In the genomic region with DNA sequence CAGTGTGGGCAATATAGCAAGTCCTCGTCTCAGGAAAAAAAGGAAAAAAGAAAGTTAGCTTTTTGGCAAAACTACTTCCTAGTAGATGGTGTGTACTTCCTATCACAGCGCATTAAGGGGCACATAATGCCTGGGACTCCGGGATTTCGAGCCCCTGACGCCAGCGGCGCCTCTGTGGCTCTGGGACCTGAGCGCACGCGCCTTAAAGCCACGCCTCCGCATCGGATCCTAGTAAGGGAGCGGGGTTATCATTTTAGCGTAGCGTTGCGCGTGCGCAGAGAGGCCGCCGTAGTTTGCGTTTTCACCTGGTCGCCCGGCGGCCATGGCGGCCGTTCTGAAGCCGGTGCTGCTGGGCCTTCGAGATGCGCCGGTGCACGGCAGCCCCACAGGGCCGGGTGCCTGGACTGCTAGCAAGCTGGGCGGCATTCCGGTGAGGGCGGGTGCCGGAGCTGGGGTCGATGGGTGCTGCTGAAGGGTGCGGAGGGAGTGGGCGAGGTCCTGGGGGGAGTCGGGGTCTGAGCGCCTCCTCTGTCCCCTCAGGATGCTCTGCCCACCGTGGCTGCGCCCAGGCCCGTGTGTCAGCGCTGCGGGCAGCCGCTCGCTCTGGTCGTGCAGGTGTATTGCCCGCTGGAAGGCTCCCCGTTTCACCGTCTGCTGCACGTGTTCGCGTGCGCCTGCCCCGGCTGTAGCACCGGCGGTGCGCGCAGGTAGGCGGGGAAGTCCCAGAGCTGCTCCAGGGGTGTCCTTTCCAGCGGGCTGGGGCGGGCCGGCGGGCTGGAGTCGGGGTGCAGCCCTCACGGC, we compare ENCODE assay signal across 8 cellular contexts. TPM values are rescaled to one million over a fixed set of nuclear protein-coding genes. Genes with fewer than 3 reads are reported as not detected.
DNase-seq lines count a peak whose midpoint lies in the region; ATAC-seq, FAIRE-seq and TF ChIP-seq lines count a peak whose summit lies in the region.

A gene with protein sequence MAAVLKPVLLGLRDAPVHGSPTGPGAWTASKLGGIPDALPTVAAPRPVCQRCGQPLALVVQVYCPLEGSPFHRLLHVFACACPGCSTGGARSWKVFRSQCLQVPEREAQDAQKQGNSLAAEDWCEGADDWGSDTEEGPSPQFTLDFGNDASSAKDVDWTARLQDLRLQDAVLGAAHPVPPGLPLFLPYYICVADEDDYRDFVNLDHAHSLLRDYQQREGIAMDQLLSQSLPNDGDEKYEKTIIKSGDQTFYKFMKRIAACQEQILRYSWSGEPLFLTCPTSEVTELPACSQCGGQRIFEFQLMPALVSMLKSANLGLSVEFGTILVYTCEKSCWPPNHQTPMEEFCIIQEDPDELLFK (plus strand): TSS at position 291 of the 801 bp plus-strand sequence. CDS start 32 bp downstream, at position 323.

- H3K9ac ChIP-seq in endodermal cell (ENCODE audit: extremely low read depth, low read length, poor library complexity, severe bottlenecking) = peak within 1 kb of the TSS; percentile 75

- H3K4me3 Mint-ChIP-seq in endodermal cell = peak within 1 kb of the TSS; percentile 84

- peak; percentile 71 for FAIRE-seq in HTR-8/SVneo (lab: Jason Lieb, UNC)

- DNase-seq in COLO668 (lab: John Stamatoyannopoulos, UW; ENCODE audit: unreplicated experiment) (peak; percentile 95), HTR-8/SVneo (ENCODE audit: insufficient read length, low spot score) (peak; percentile 97), NOMO-1 treated with DMSO at 0.1 percent for 48 hours (lab: John Stamatoyannopoulos, UW; ENCODE audit: unreplicated experiment) (peak; percentile 83), endodermal cell (peak; percentile 97)
- DNase-seq in activated CD8-positive, alpha-beta memory T cell treated with anti-CD3 and anti-CD28 coated beads for 4 hours (ENCODE audit: low read depth in 2 of 2) = peak; percentile 83 to 88
- DNase-seq in stimulated activated CD8-positive, alpha-beta memory T cell treated with anti-CD3 and anti-CD28 coated beads, Interleukin-15, amount 100 ng/mL, for 24 hours (ENCODE audit: low read depth) = peak; percentile 87

- H3K9me3 Mint-ChIP-seq in endodermal cell = no peaks in the 10 kb centered on the region

- no peaks in the 10 kb centered on the region for H3K27me3 ChIP-seq in endodermal cell (ENCODE audit: control insufficient read depth, insufficient read depth, low read length, poor library complexity, severe bottlenecking)

- H3K9me3 ChIP-seq in endodermal cell (ENCODE audit: control insufficient read depth, low read length) (no peaks in the 10 kb centered on the region), mesodermal cell (ENCODE audit: control insufficient read depth, low read length) (no peaks in the 10 kb centered on the region)

- H3K4me1 Mint-ChIP-seq in endodermal cell = peaks cover 2% of the 10 kb centered on the region

- H3K27me3 Mint-ChIP-seq in endodermal cell (ENCODE audit: insufficient read depth) = no peaks in the 10 kb centered on the region

- ATAC-seq in GM21367 (IDR thresholded peaks at IDR 0.05; ENCODE audit: unreplicated experiment) = peak; percentile 67

- no peak for TF ChIP-seq CTCF in endodermal cell (conservative IDR thresholded peaks at IDR 0.05)

- peaks cover 31% of the 10 kb centered on the region for H3K36me3 ChIP-seq in endodermal cell (ENCODE audit: control insufficient read depth, insufficient read depth, low read length)
- peaks cover 32% of the 10 kb centered on the region for H3K36me3 ChIP-seq in mesodermal cell (ENCODE audit: control insufficient read depth, insufficient read depth, low read length)

- 1 to 4% methylated on average over 12 to 69 of the region's 69 CpGs for WGBS in endodermal cell (ENCODE audit: insufficient coverage in 1 of 2, insufficient read length in 1 of 2), 2 experiments
- 1% methylated on average over 64 to 68 of the region's 69 CpGs for WGBS in mesodermal cell (ENCODE audit: insufficient coverage in 2 of 2), 2 experiments

- H3K27ac ChIP-seq in endodermal cell (ENCODE audit: low read depth, low read length) (no peak within 1 kb of the TSS), mesodermal cell (ENCODE audit: low read depth, low read length, severe bottlenecking) (no peak within 1 kb of the TSS)

- peak within 1 kb of the TSS; percentile 89 for H3K27ac Mint-ChIP-seq in endodermal cell

- peak within 1 kb of the TSS; percentile 90 for H3K4me3 ChIP-seq in endodermal cell (ENCODE audit: low read length)
- H3K4me3 ChIP-seq in mesodermal cell (ENCODE audit: extremely low read depth, insufficient read depth, low read length, poor library complexity, severe bottlenecking) = peak within 1 kb of the TSS; percentile 91

- H3K36me3 Mint-ChIP-seq in endodermal cell (ENCODE audit: low read depth) = peaks cover 31% of the 10 kb centered on the region

- H3K4me1 ChIP-seq in endodermal cell (ENCODE audit: control insufficient read depth, insufficient read depth, low read length) (no peaks in the 10 kb centered on the region), mesodermal cell (ENCODE audit: control insufficient read depth, insufficient read depth, low read length, poor library complexity, severe bottlenecking) (no peaks in the 10 kb centered on the region)

RNA-seq across cellular contexts. Expression of the gene that starts here (rescaled TPM):
- total RNA-seq in endodermal cell = 10 to 100 TPM; 25.0 to 25.1 TPM
- polyA plus RNA-seq in endodermal cell (2013, experiment 1 of 2) = 25.7 TPM
- 15.5 TPM for polyA plus RNA-seq in endodermal cell (2013, experiment 2 of 2)
- polyA plus RNA-seq in mesodermal cell (2013, experiment 1 of 2) = 13.3 TPM
- polyA plus RNA-seq in mesodermal cell (2013, experiment 2 of 2) = 14.5 TPM
